In the genomic region with DNA sequence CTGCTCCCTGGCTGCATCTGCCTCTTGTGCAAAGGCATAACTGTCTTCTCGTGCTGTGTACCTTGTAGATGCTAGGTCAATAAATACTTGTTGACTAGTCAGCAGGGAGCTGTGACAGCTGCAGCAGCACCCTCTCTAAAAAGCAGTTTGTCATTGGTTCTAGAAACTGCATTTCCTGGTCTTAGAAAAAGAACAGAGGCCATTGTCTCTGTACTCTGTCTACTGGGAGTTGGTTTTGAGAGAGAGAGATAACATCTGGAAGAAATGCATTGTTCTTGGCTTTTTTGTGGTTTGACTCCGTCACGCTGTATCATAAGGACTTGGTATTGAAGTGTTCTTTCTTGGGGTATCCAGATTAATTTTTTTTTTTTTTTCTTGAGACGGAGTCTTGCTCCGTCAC, we compare ENCODE assay signal across 26 cellular contexts. TPM values are rescaled to one million over a fixed set of nuclear protein-coding genes. Genes with fewer than 3 reads are reported as not detected.
A peak's percentile ranks its signal among the peaks of the same experiment; 100 is the strongest.
DNase-seq lines count a peak whose midpoint lies in the region; ATAC-seq, FAIRE-seq and TF ChIP-seq lines count a peak whose summit lies in the region.
"Had no signal": no experiment of that assay in that cellular context is flagged by ENCODE, and none has a peak within 500 bp of the region (broad histone marks: within the 10 kb centered on the region; RNA-seq: fewer than 3 reads in every experiment).

No MANE protein-coding gene starts in this region.

- H3K4me3 Mint-ChIP-seq in activated CD4-positive, alpha-beta T cell treated with anti-CD3 and anti-CD28 coated beads, Interleukin-2, amount 10 ng/mL, durations not matched to agents 7 days and 5 days = no peak overlapping the region
- H3K4me3 Mint-ChIP-seq in activated CD4-positive, alpha-beta T cell treated with anti-CD3 and anti-CD28 coated beads for 36 hours = no peak overlapping the region
- H3K4me3 Mint-ChIP-seq: activated B cell treated with CpG ODN at 0.5 μM for 24 hours; CD4-positive, alpha-beta memory T cell; GM23338; natural killer cell treated with Interleukin-12 subunit alpha and Interleukin-12 subunit beta and Interleukin-15 and Interleukin-18, amount 100 ng/mL, for 72 hours; stimulated activated memory B cell treated with anti-CD40 and anti-IgM and Interleukin-4, amounts not matched to agents 10 μg/mL and 1 μg/mL and 100 μg/mL, for 72 hours; T-helper 17 cell had no signal

- no peak for ATAC-seq in activated CD4-positive, alpha-beta T cell treated with anti-CD3 and anti-CD28 coated beads for 36 hours
- ATAC-seq: GM23338; HepG2; natural killer cell treated with Interleukin-12 subunit alpha and Interleukin-12 subunit beta and Interleukin-15 and Interleukin-18, amount 100 ng/mL, for 72 hours; stimulated activated memory B cell treated with anti-CD40 and anti-IgM and Interleukin-4, amounts not matched to agents 10 μg/mL and 1 μg/mL and 100 μg/mL, for 72 hours; T-helper 17 cell had no signal

- no peak for FAIRE-seq in small intestine (lab: Jason Lieb, UNC)
- FAIRE-seq: GM18507, HepG2, keratinocyte had no signal

- CTCF ChIA-PET in activated CD4-positive, alpha-beta T cell treated with anti-CD3 and anti-CD28 coated beads, Interleukin-2, amount 10 ng/mL, durations not matched to agents 7 days and 5 days (lab: Charles Lee) = interaction anchor here (1.5 kb wide), 1 partner anchor 10 kb away, joined by 6 read pairs; no protein-coding TSS in a partner anchor
- CTCF ChIA-PET in activated CD4-positive, alpha-beta T cell treated with anti-CD3 and anti-CD28 coated beads for 36 hours (lab: Charles Lee) = interaction anchor here (0.7 to 1.6 kb wide), 2 partner anchors 20 to 445 kb away, joined by 3 to 4 read pairs; no protein-coding TSS in a partner anchor

- intact Hi-C loops in activated CD4-positive, alpha-beta T cell treated with anti-CD3 and anti-CD28 coated beads for 36 hours (cut with DNase I, micrococcal nuclease) = no loop called here

- 88 to 98% (median 96%) methylated on average over 5 of the region's 5 CpGs for WGBS in small intestine, 3 donors

- peak overlapping the region; percentile 33 for H3K27ac Mint-ChIP-seq in activated CD4-positive, alpha-beta T cell treated with anti-CD3 and anti-CD28 coated beads, Interleukin-2, amount 10 ng/mL, durations not matched to agents 7 days and 5 days
- H3K27ac Mint-ChIP-seq in activated CD4-positive, alpha-beta T cell treated with anti-CD3 and anti-CD28 coated beads for 36 hours = no peak overlapping the region
- H3K27ac Mint-ChIP-seq: activated B cell treated with CpG ODN at 0.5 μM for 24 hours; GM23338; natural killer cell treated with Interleukin-12 subunit alpha and Interleukin-12 subunit beta and Interleukin-15 and Interleukin-18, amount 100 ng/mL, for 72 hours; stimulated activated memory B cell treated with anti-CD40 and anti-IgM and Interleukin-4, amounts not matched to agents 10 μg/mL and 1 μg/mL and 100 μg/mL, for 72 hours; T-helper 17 cell had no signal

- H3K9me3 Mint-ChIP-seq in activated CD4-positive, alpha-beta T cell treated with anti-CD3 and anti-CD28 coated beads, Interleukin-2, amount 10 ng/mL, durations not matched to agents 7 days and 5 days = no peaks in the 10 kb centered on the region
- H3K9me3 Mint-ChIP-seq in activated CD4-positive, alpha-beta T cell treated with anti-CD3 and anti-CD28 coated beads for 36 hours (ENCODE audit: low read depth) = no peaks in the 10 kb centered on the region
- H3K9me3 Mint-ChIP-seq: activated B cell treated with CpG ODN at 0.5 μM for 24 hours; CD4-positive, alpha-beta memory T cell; GM23338; natural killer cell treated with Interleukin-12 subunit alpha and Interleukin-12 subunit beta and Interleukin-15 and Interleukin-18, amount 100 ng/mL, for 72 hours; stimulated activated memory B cell treated with anti-CD40 and anti-IgM and Interleukin-4, amounts not matched to agents 10 μg/mL and 1 μg/mL and 100 μg/mL, for 72 hours had no signal

- no peaks in the 10 kb centered on the region for H3K9me3 ChIP-seq in small intestine (ENCODE audit: control insufficient read depth, low read depth)
- H3K9me3 ChIP-seq: breast epithelium, esophagus squamous epithelium, tibial nerve had no signal

- H3K4me3 ChIP-seq in fibroblast of the aortic adventitia (ENCODE audit: low read depth, low read length) = no peak overlapping the region
- H3K4me3 ChIP-seq in small intestine (ENCODE audit: low read depth in 1 of 2, low read length in 2 of 2) = no peak overlapping the region
- H3K4me3 ChIP-seq: breast epithelium, esophagus squamous epithelium, GM23338, tibial nerve had no signal

- H3K4me1 Mint-ChIP-seq in activated CD4-positive, alpha-beta T cell treated with anti-CD3 and anti-CD28 coated beads, Interleukin-2, amount 10 ng/mL, durations not matched to agents 7 days and 5 days = peaks cover 29% of the 10 kb centered on the region
- peaks cover 21% of the 10 kb centered on the region for H3K4me1 Mint-ChIP-seq in activated CD4-positive, alpha-beta T cell treated with anti-CD3 and anti-CD28 coated beads for 36 hours
- H3K4me1 Mint-ChIP-seq: activated B cell treated with CpG ODN at 0.5 μM for 24 hours; GM23338; stimulated activated memory B cell treated with anti-CD40 and anti-IgM and Interleukin-4, amounts not matched to agents 10 μg/mL and 1 μg/mL and 100 μg/mL, for 72 hours had no signal

- no peaks in the 10 kb centered on the region for H3K4me1 ChIP-seq in small intestine (ENCODE audit: control insufficient read depth in 2 of 2, insufficient read depth in 1 of 2, low read depth in 1 of 2, low read length in 1 of 2)
- H3K4me1 ChIP-seq: breast epithelium, parathyroid adenoma had no signal

- H3K27me3 ChIP-seq in small intestine (ENCODE audit: control insufficient read depth in 2 of 2, insufficient read depth in 2 of 2, low read length in 2 of 2) = no peaks in the 10 kb centered on the region
- H3K27me3 ChIP-seq: breast epithelium, esophagus squamous epithelium, tibial nerve had no signal

- TF ChIP-seq CTCF in fibroblast of the aortic adventitia (IDR thresholded peaks at IDR 0.05; ENCODE audit: insufficient read depth, low read length) = no peak

- no peak for DNase-seq in activated CD4-positive, alpha-beta T cell treated with anti-CD3 and anti-CD28 coated beads, Interleukin-2, amount 10 ng/mL, durations not matched to agents 7 days and 5 days
- DNase-seq in activated CD4-positive, alpha-beta T cell treated with anti-CD3 and anti-CD28 coated beads for 36 hours = no peak
- peak; percentile 72 for DNase-seq in NCI-H2107 treated with DMSO at 0.1 percent for 48 hours (lab: John Stamatoyannopoulos, UW; ENCODE audit: unreplicated experiment)
- peak; percentile 76 for DNase-seq in fibroblast of the aortic adventitia (ENCODE audit: low read depth)
- peak in 5 of 49 donors; percentile 3 to 45 (median 21) for DNase-seq in substantia nigra (lab: John Stamatoyannopoulos, UW)
- DNase-seq in stimulated activated CD4-positive, alpha-beta T cell treated with anti-CD3 and anti-CD28 coated beads, Interleukin-4, amount 100 ng/mL, for 24 hours = no peak
- no peak for DNase-seq in small intestine
- no peak for DNase-seq in AG08396 (ENCODE audit: low spot score)
- DNase-seq: ACHN; activated B cell treated with CpG ODN at 0.5 μM for 24 hours; CD4-positive, alpha-beta memory T cell; EL; esophagus squamous epithelium; mesendoderm; NCI-H187; NCI-H524; T-helper 17 cell had no signal

- peaks cover 64% of the 10 kb centered on the region for H3K36me3 Mint-ChIP-seq in activated CD4-positive, alpha-beta T cell treated with anti-CD3 and anti-CD28 coated beads, Interleukin-2, amount 10 ng/mL, durations not matched to agents 7 days and 5 days (ENCODE audit: low read depth)
- H3K36me3 Mint-ChIP-seq in activated CD4-positive, alpha-beta T cell treated with anti-CD3 and anti-CD28 coated beads for 36 hours (ENCODE audit: low read depth) = peaks cover 67% of the 10 kb centered on the region

- H3K27ac ChIP-seq in substantia nigra (ENCODE audit: low read depth, low read length, poor library complexity, severe bottlenecking) = peak overlapping the region; percentile 83
- H3K27ac ChIP-seq in small intestine (ENCODE audit: low read depth in 1 of 2, low read length in 1 of 2) = no peak overlapping the region
- H3K27ac ChIP-seq: esophagus squamous epithelium, parathyroid adenoma had no signal

- H3K36me3 ChIP-seq in small intestine (ENCODE audit: control insufficient read depth in 2 of 2, insufficient read depth in 2 of 2, low read length in 2 of 2) = peaks cover 26% of the 10 kb centered on the region in 2 donors

- POLR2A ChIA-PET in activated CD4-positive, alpha-beta T cell treated with anti-CD3 and anti-CD28 coated beads, Interleukin-2, amount 10 ng/mL, durations not matched to agents 7 days and 5 days (lab: Charles Lee) = no interaction called here
- POLR2A ChIA-PET in activated CD4-positive, alpha-beta T cell treated with anti-CD3 and anti-CD28 coated beads for 36 hours (lab: Charles Lee) = no interaction called here

- no peaks in the 10 kb centered on the region for H3K27me3 Mint-ChIP-seq in activated CD4-positive, alpha-beta T cell treated with anti-CD3 and anti-CD28 coated beads, Interleukin-2, amount 10 ng/mL, durations not matched to agents 7 days and 5 days
- H3K27me3 Mint-ChIP-seq in activated CD4-positive, alpha-beta T cell treated with anti-CD3 and anti-CD28 coated beads for 36 hours = no peaks in the 10 kb centered on the region
- H3K27me3 Mint-ChIP-seq: activated B cell treated with CpG ODN at 0.5 μM for 24 hours; CD4-positive, alpha-beta memory T cell; natural killer cell treated with Interleukin-12 subunit alpha and Interleukin-12 subunit beta and Interleukin-15 and Interleukin-18, amount 100 ng/mL, for 72 hours; stimulated activated memory B cell treated with anti-CD40 and anti-IgM and Interleukin-4, amounts not matched to agents 10 μg/mL and 1 μg/mL and 100 μg/mL, for 72 hours; T-helper 17 cell had no signal

RNA-seq across cellular contexts. Expression of gene SH3GLB2, which starts 32.3 kb away (rescaled TPM):
- 100 to 1,000 TPM; 111 to 124 TPM for total RNA-seq in activated CD4-positive, alpha-beta T cell treated with anti-CD3 and anti-CD28 coated beads, Interleukin-2, amount 10 ng/mL, durations not matched to agents 7 days and 5 days
- total RNA-seq in activated CD4-positive, alpha-beta T cell treated with anti-CD3 and anti-CD28 coated beads for 36 hours = 10 to 100 TPM; 49.1 to 53.7 TPM
- total RNA-seq in fibroblast of the aortic adventitia (ENCODE audit: low replicate concordance) = 32.1 and 41.0 TPM in 2 replicates
- 100 to 1,000 TPM in 1 of 3 donors, 10 to 100 TPM in 2; 88.6 to 112 (median 96.1) TPM for polyA plus RNA-seq in small intestine

RNA-seq across cellular contexts. Expression of gene MIGA2, which starts 40.6 kb away (rescaled TPM):
- 10 to 100 TPM; 33.8 to 43.1 TPM for total RNA-seq in activated CD4-positive, alpha-beta T cell treated with anti-CD3 and anti-CD28 coated beads, Interleukin-2, amount 10 ng/mL, durations not matched to agents 7 days and 5 days
- 10 to 100 TPM; 15.7 to 25.8 TPM for total RNA-seq in activated CD4-positive, alpha-beta T cell treated with anti-CD3 and anti-CD28 coated beads for 36 hours
- total RNA-seq in fibroblast of the aortic adventitia (ENCODE audit: low replicate concordance) = 20.6 and 35.5 TPM in 2 replicates
- 100 to 1,000 TPM in 1 of 3 donors, 10 to 100 TPM in 2; 33.9 to 127 (median 88.1) TPM for polyA plus RNA-seq in small intestine

RNA-seq across cellular contexts. Expression of gene NUP188, which starts 48.3 kb away (rescaled TPM):
- total RNA-seq in activated CD4-positive, alpha-beta T cell treated with anti-CD3 and anti-CD28 coated beads, Interleukin-2, amount 10 ng/mL, durations not matched to agents 7 days and 5 days = 10 to 100 TPM; 87.7 to 87.8 TPM
- 100 to 1,000 TPM; 102 to 124 TPM for total RNA-seq in activated CD4-positive, alpha-beta T cell treated with anti-CD3 and anti-CD28 coated beads for 36 hours
- 37.0 and 69.1 TPM in 2 replicates for total RNA-seq in fibroblast of the aortic adventitia (ENCODE audit: low replicate concordance)
- polyA plus RNA-seq in small intestine = 10 to 100 TPM in 1 of 3 donors, 1 to 10 TPM in 2; 4.9 to 14.9 (median 4.9) TPM

RNA-seq across cellular contexts. Expression of gene DOLK, which starts 48.4 kb away (rescaled TPM):
- total RNA-seq in activated CD4-positive, alpha-beta T cell treated with anti-CD3 and anti-CD28 coated beads, Interleukin-2, amount 10 ng/mL, durations not matched to agents 7 days and 5 days = 1 to 10 TPM; 8.4 to 9.2 TPM
- total RNA-seq in activated CD4-positive, alpha-beta T cell treated with anti-CD3 and anti-CD28 coated beads for 36 hours = 1 to 10 TPM; 4.8 to 5.0 TPM
- total RNA-seq in fibroblast of the aortic adventitia (ENCODE audit: low replicate concordance) = 17.6 and 27.4 TPM in 2 replicates
- polyA plus RNA-seq in small intestine = 10 to 100 TPM in 1 of 3 donors, 1 to 10 TPM in 2; 2.9 to 13.8 (median 4.6) TPM

Comparison
In these comparisons a context has a peak if more than half of its experiments do, and no peak if none do; other contexts are left out.
1. DNase-seq: peak in NCI-H2107 treated with DMSO at 0.1 percent for 48 hours (single experiment) and fibroblast of the aortic adventitia (single experiment); none in activated CD4-positive, alpha-beta T cell treated with anti-CD3 and anti-CD28 coated beads, Interleukin-2, amount 10 ng/mL, durations not matched to agents 7 days and 5 days (single experiment), activated CD4-positive, alpha-beta T cell treated with anti-CD3 and anti-CD28 coated beads for 36 hours (single experiment), stimulated activated CD4-positive, alpha-beta T cell treated with anti-CD3 and anti-CD28 coated beads, Interleukin-4, amount 100 ng/mL, for 24 hours (single experiment), small intestine (single experiment) and AG08396 (single experiment).